In genomic region chr7:140902305-140902953, GRCh38 we compare ENCODE assay signal across 8 cellular contexts. TPM values are rescaled to one million over a fixed set of nuclear protein-coding genes. Genes with fewer than 3 reads are reported as not detected.
DNase-seq lines count a peak whose midpoint lies in the region; ATAC-seq and TF ChIP-seq lines count a peak whose summit lies in the region.
"Had no signal": no experiment of that assay in that cellular context is flagged by ENCODE, and none has a peak within 500 bp of the region (broad histone marks: within the 10 kb centered on the region; RNA-seq: fewer than 3 reads in every experiment).

No MANE protein-coding gene starts in this region.

- H3K9me3 ChIP-seq in lung (ENCODE audit: control insufficient read depth in 2 of 2, insufficient read depth in 1 of 2, low read length in 1 of 2): no peaks in the 10 kb centered on the region

- TF ChIP-seq CTCF in lung (IDR thresholded peaks at IDR 0.05; ENCODE audit: control extremely low read depth, extremely low read depth): no peak

- 74 to 98% methylated on average over 2 of the region's 2 CpGs for WGBS in lung, 2 donors

- no peak overlapping the region for H3K4me3 ChIP-seq in lung

- peaks cover 3% of the 10 kb centered on the region in 2 donors for H3K4me1 ChIP-seq in lung (ENCODE audit: control insufficient read depth in 2 of 2, insufficient read depth in 2 of 2, low read length in 2 of 2)

- ATAC-seq in GM18907 (IDR thresholded peaks at IDR 0.05; ENCODE audit: unreplicated experiment) (peak; percentile 85), GM21619 (IDR thresholded peaks at IDR 0.05; ENCODE audit: unreplicated experiment) (peak; percentile 61), HG03457 (IDR thresholded peaks at IDR 0.05; ENCODE audit: unreplicated experiment) (peak; percentile 39), lung (ENCODE audit: insufficient read depth, low FRiP score) (peak; percentile 68)
- ATAC-seq: Panc1 had no signal

- no peaks in the 10 kb centered on the region for H3K36me3 ChIP-seq in lung (ENCODE audit: control insufficient read depth in 2 of 2, insufficient read depth in 2 of 2, low read length in 2 of 2)

- H3K27ac ChIP-seq in lung (ENCODE audit: low read depth in 1 of 2, low read length in 1 of 2): no peak overlapping the region

- DNase-seq in lung (ENCODE audit: low spot score): no peak
- DNase-seq in NCI-H774 (lab: John Stamatoyannopoulos, UW): no peak
- no peak for DNase-seq in NCI-H2227 (lab: John Stamatoyannopoulos, UW; ENCODE audit: unreplicated experiment)
- no peak for DNase-seq in LoVo (ENCODE audit: low spot score)

- no peaks in the 10 kb centered on the region for H3K27me3 ChIP-seq in lung (ENCODE audit: control insufficient read depth, insufficient read depth)

RNA-seq across cellular contexts. Expression of gene BRAF, which starts 22.3 kb away (rescaled TPM):
- 100 to 1,000 TPM in 1 of 2 donors, 10 to 100 TPM in 1; 35.6 to 111 TPM for total RNA-seq in lung
- polyA plus RNA-seq in lung: 1 to 10 TPM; 6.5 to 9.0 TPM
